ENCODE assay signal across 8 cellular contexts in the genomic region with DNA sequence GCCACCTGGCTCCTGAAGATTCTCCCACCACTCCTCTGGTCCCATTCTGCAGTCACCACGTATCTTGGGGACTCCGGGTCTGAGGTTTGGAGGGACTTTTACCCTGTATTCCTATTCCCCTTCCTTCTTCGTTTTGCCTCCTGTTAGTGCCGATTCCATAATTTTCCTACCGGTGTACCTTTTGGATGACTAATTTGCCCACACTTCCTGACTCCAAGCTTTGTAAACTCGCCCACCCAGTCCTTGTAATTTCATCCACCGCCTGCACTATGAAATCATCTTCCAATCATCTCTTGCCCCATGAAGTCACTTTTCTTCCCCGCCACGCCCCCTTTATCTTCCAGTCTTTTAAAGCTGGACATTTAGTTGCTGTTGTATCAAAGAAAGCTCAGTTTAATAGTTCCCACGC. TPM values are rescaled to one million over a fixed set of nuclear protein-coding genes. Genes with fewer than 3 reads are reported as not detected.
DNase-seq lines count a peak whose midpoint lies in the region; TF ChIP-seq lines count a peak whose summit lies in the region.

No MANE protein-coding gene starts in this region.

- peak; percentile 30 to 35 for DNase-seq in activated CD4-positive, alpha-beta T cell treated with anti-CD3 and anti-CD28 coated beads for 4 hours
- DNase-seq in activated CD4-positive, alpha-beta T cell treated with anti-CD3 and anti-CD28 coated beads, Interleukin-2, amount 50 U/mL, for 1 hour = no peak
- DNase-seq in HFFc6 (peak; percentile 61), NCI-H128 (lab: John Stamatoyannopoulos, UW; ENCODE audit: unreplicated experiment) (peak; percentile 26), foreskin fibroblast (peak; percentile 68 to 83), prostate gland (ENCODE audit: low spot score) (peak; percentile 42)
- DNase-seq in activated T-cell treated with anti-CD3 and anti-CD28 coated beads, Interleukin-2, amount 50 U/mL, for 24 hours = no peak
- no peak for DNase-seq in activated CD4-positive, CD25-positive, alpha-beta regulatory T cell (lab: John Stamatoyannopoulos, UW)

- no peaks in the 10 kb centered on the region for H3K36me3 ChIP-seq in prostate gland

- H3K27me3 ChIP-seq in prostate gland (replicated peaks; ENCODE audit: insufficient read depth) = no peaks in the 10 kb centered on the region

- TF ChIP-seq POLR2A in prostate gland (IDR thresholded peaks at IDR 0.05) = no peak

- 1% methylated on average over 10 of the region's 10 CpGs for WGBS in prostate gland

- H3K9me3 Mint-ChIP-seq in HFFc6 = no peaks in the 10 kb centered on the region
- H3K9me3 Mint-ChIP-seq in activated T-cell treated with anti-CD3 and anti-CD28 coated beads, Interleukin-2, amount 50 U/mL, for 24 hours = no peaks in the 10 kb centered on the region

- H3K4me3 Mint-ChIP-seq in HFFc6 = peak overlapping the region; percentile 95
- peak overlapping the region; percentile 87 for H3K4me3 Mint-ChIP-seq in activated T-cell treated with anti-CD3 and anti-CD28 coated beads, Interleukin-2, amount 50 U/mL, for 24 hours

- peaks cover 62% of the 10 kb centered on the region for H3K4me1 Mint-ChIP-seq in HFFc6 (ENCODE audit: low read depth)
- peaks cover 55% of the 10 kb centered on the region for H3K4me1 Mint-ChIP-seq in activated T-cell treated with anti-CD3 and anti-CD28 coated beads, Interleukin-2, amount 50 U/mL, for 24 hours (ENCODE audit: low read depth)

- peak overlapping the region; percentile 78 to 85 for H3K27ac ChIP-seq in prostate gland

- H3K9me3 ChIP-seq in prostate gland = no peaks in the 10 kb centered on the region

- peak overlapping the region; percentile 70 to 98 for H3K4me3 ChIP-seq in foreskin fibroblast (ENCODE audit: low read depth in 1 of 2, low read length in 2 of 2)
- peak overlapping the region; percentile 67 to 86 for H3K4me3 ChIP-seq in prostate gland

- no peaks in the 10 kb centered on the region for H3K4me1 ChIP-seq in prostate gland (replicated peaks)

- no peaks in the 10 kb centered on the region; the same call in 1 of the 2 replicates for H3K27me3 Mint-ChIP-seq in HFFc6 (ENCODE audit: insufficient read depth)
- H3K27me3 Mint-ChIP-seq in activated T-cell treated with anti-CD3 and anti-CD28 coated beads, Interleukin-2, amount 50 U/mL, for 24 hours = no peaks in the 10 kb centered on the region

- peaks cover 26% of the 10 kb centered on the region for H3K36me3 Mint-ChIP-seq in HFFc6 (ENCODE audit: low read depth)
- peaks cover 34% of the 10 kb centered on the region for H3K36me3 Mint-ChIP-seq in activated T-cell treated with anti-CD3 and anti-CD28 coated beads, Interleukin-2, amount 50 U/mL, for 24 hours (ENCODE audit: low read depth)

- H3K27ac Mint-ChIP-seq in HFFc6 = peak overlapping the region; percentile 98
- peak overlapping the region; percentile 98 for H3K27ac Mint-ChIP-seq in activated T-cell treated with anti-CD3 and anti-CD28 coated beads, Interleukin-2, amount 50 U/mL, for 24 hours

- intact Hi-C loops in prostate gland (cut with DNase I) = no loop called here

- TF ChIP-seq CTCF in HFFc6 (IDR thresholded peaks at IDR 0.05) (no peak), foreskin fibroblast (IDR thresholded peaks at IDR 0.05; ENCODE audit: low read depth, low read length) (no peak), prostate gland (IDR thresholded peaks at IDR 0.05) (no peak)

RNA-seq across cellular contexts. Expression of a gene that starts 0.6 kb away (rescaled TPM):
- total RNA-seq in HFFc6 (2021; fragmentation: NEBNext Ultra II Directional; extraction: Animal tissue kit (Norgen Biotek cat#: 25700)) = 10 to 100 TPM; 51.4 to 67.4 (median 54.4) TPM
- 10 to 100 TPM; 17.1 to 26.8 TPM for total RNA-seq in prostate gland

RNA-seq across cellular contexts. Expression of a gene that starts 12.5 kb away (rescaled TPM):
- total RNA-seq in HFFc6 (2021; fragmentation: NEBNext Ultra II Directional; extraction: Animal tissue kit (Norgen Biotek cat#: 25700)) = 100 to 1,000 TPM; 142 to 177 (median 152) TPM
- total RNA-seq in prostate gland = 100 to 1,000 TPM in 1 of 2 donors, 10 to 100 TPM in 1; 77.3 to 183 TPM

Comparison
In these comparisons a context has a peak if more than half of its experiments do, and no peak if none do; other contexts are left out.
1. DNase-seq: peak in activated CD4-positive, alpha-beta T cell treated with anti-CD3 and anti-CD28 coated beads for 4 hours (2 of 2), HFFc6 (single experiment), NCI-H128 (single experiment), foreskin fibroblast (2 of 2) and prostate gland (single experiment); none in activated CD4-positive, alpha-beta T cell treated with anti-CD3 and anti-CD28 coated beads, Interleukin-2, amount 50 U/mL, for 1 hour (single experiment), activated T-cell treated with anti-CD3 and anti-CD28 coated beads, Interleukin-2, amount 50 U/mL, for 24 hours (single experiment) and activated CD4-positive, CD25-positive, alpha-beta regulatory T cell (0 of 4).